19 cellular contexts compared by ENCODE assay signal in genomic region chr1:224781800-224782199, GRCh38.
DNase-seq lines count a peak whose midpoint lies in the region; ATAC-seq, FAIRE-seq and TF ChIP-seq lines count a peak whose summit lies in the region.
"Had no signal": no experiment of that assay in that cellular context is flagged by ENCODE, and none has a peak within 500 bp of the region (broad histone marks: within the 10 kb centered on the region; RNA-seq: fewer than 3 reads in every experiment).

No MANE protein-coding gene starts in this region.

- H2AFZ ChIP-seq in HepG2 (ENCODE audit: low read length), result no peak overlapping the region

- H3K4me1 ChIP-seq in HepG2 (ENCODE audit: insufficient read depth, low read length) (peaks cover 15% of the 10 kb centered on the region), uterus (no peaks in the 10 kb centered on the region)

- H3K27me3 ChIP-seq in HepG2 (ENCODE audit: control insufficient read depth in 1 of 2, insufficient read depth in 2 of 2, low read length in 2 of 2) (no peaks in the 10 kb centered on the region), uterus (no peaks in the 10 kb centered on the region)
- H3K27me3 ChIP-seq: BLaER1 had no signal

- TF ChIP-seq EP300 in HepG2 (IDR thresholded peaks at IDR 0.05; ENCODE audit: low read depth in 2 of 2, low read length in 2 of 2) (no peak), HepG2 (CRISPR knock-in tag; IDR thresholded peaks at IDR 0.05; ENCODE audit: borderline replicate concordance) (no peak)

- TF ChIP-seq RAD21 in HepG2 (CRISPR knock-in tag; IDR thresholded peaks at IDR 0.05), result no peak

- FAIRE-seq in HepG2 (lab: Jason Lieb, UNC), result peak; percentile 62

- DNase-seq in HepG2 (ENCODE audit: low spot score), result peak; percentile 55
- no peak for DNase-seq in NCI-H345 treated with DMSO at 0.1 percent for 48 hours (lab: John Stamatoyannopoulos, UW; ENCODE audit: unreplicated experiment)
- DNase-seq in GM10248 (ENCODE audit: extremely low spot score), result no peak
- no peak for DNase-seq in uterus
- DNase-seq in HuH-7.5 (ENCODE audit: low spot score), result no peak
- DNase-seq: activated CD8-positive, alpha-beta memory T cell treated with anti-CD3 and anti-CD28 coated beads, Interleukin-2, amount 50 U/mL, for 48 hours; activated naive CD4-positive, alpha-beta T cell treated with anti-CD3 and anti-CD28 coated beads, Interleukin-2, amount 10 ng/mL, durations not matched to agents 7 days and 5 days; caudate nucleus; endodermal cell; foreskin fibroblast; NCI-H1092 treated with DMSO at 0.1 percent for 48 hours; NCI-H345; stimulated activated naive CD8-positive, alpha-beta T cell treated with anti-CD3 and anti-CD28 coated beads, Interleukin-15, amount 100 ng/mL, for 72 hours had no signal

- H3K9me3 ChIP-seq in HepG2 (ENCODE audit: low read length) (no peaks in the 10 kb centered on the region), uterus (no peaks in the 10 kb centered on the region)

- WGBS in HepG2 (ENCODE audit: low lambda C conversion rate), result 0% methylated on average over 2 of the region's 2 CpGs

- H3K4me2 ChIP-seq in HepG2 (ENCODE audit: low read depth, low read length), result peak overlapping the region; percentile 34; the same call in 1 of the 2 replicates
- H3K4me2 ChIP-seq: smooth muscle cell had no signal

- CTCF ChIA-PET in HepG2 (lab: Yijun Ruan, JAX; ENCODE audit: low intra/inter-chr PET ratio, low total read pairs), result no interaction called here
- CTCF ChIA-PET in GM10248 (lab: Yijun Ruan, JAX), result interaction anchor here (1.7 kb wide), 2 partner anchors 11 to 22 kb away, joined by 3 to 4 read pairs; no protein-coding TSS in a partner anchor

- in situ Hi-C loops in HepG2 (cut with HindIII; ENCODE audit: extremely low pct_ligation_motif_present, low pct_unique_long_range_greater_than_20kb), result no loop called here

- no peaks in the 10 kb centered on the region for H4K20me1 ChIP-seq in HepG2 (ENCODE audit: insufficient read depth, low read length)
- H4K20me1 ChIP-seq: BLaER1 had no signal

- no peaks in the 10 kb centered on the region for H3K79me2 ChIP-seq in HepG2 (ENCODE audit: insufficient read depth, low read length)

- H3K36me3 ChIP-seq in HepG2 (replicated peaks in 1 of 2; ENCODE audit: control insufficient read depth in 1 of 2, insufficient read depth in 2 of 2, low read length in 2 of 2) (no peaks in the 10 kb centered on the region), uterus (no peaks in the 10 kb centered on the region)
- H3K36me3 ChIP-seq: BLaER1 had no signal

- H3K27ac ChIP-seq in HepG2 (ENCODE audit: extremely low read length, insufficient read depth, low read length), result no peak overlapping the region
- no peak overlapping the region for H3K27ac ChIP-seq in uterus
- H3K27ac ChIP-seq: BLaER1 had no signal

- H3K9ac ChIP-seq in HepG2 (ENCODE audit: insufficient read depth, low read depth, low read length), result no peak overlapping the region
- H3K9ac ChIP-seq: BLaER1 had no signal

- intact Hi-C loops in HepG2 (cut with micrococcal nuclease; ENCODE audit: unreplicated experiment), result no loop called here
- intact Hi-C loops in uterus (cut with DNase I; ENCODE audit: low total_unique reads), result no loop called here

- TF ChIP-seq CTCF in HepG2 (CRISPR knock-in tag; IDR thresholded peaks at IDR 0.05) (no peak), GM10248 (IDR thresholded peaks at IDR 0.05; ENCODE audit: control extremely low read depth, extremely low read depth, low read depth, missing control alignments) (no peak), uterus (IDR thresholded peaks at IDR 0.05) (no peak)

- ATAC-seq in GM19043 (IDR thresholded peaks at IDR 0.05; ENCODE audit: low read depth, unreplicated experiment) (peak; percentile 41), GM21825 (IDR thresholded peaks at IDR 0.05; ENCODE audit: unreplicated experiment) (peak; percentile 48), HG03354 (IDR thresholded peaks at IDR 0.05; ENCODE audit: poor library complexity, severe bottlenecking, unreplicated experiment) (peak; percentile 63), HepG2 (peak; percentile 92)
- ATAC-seq: activated CD4-positive, CD25-positive, alpha-beta regulatory T cell treated with anti-CD3 and anti-CD28 coated beads, Interleukin-2, amount 50 U/mL, for 24 hours; stimulated activated naive CD8-positive, alpha-beta T cell treated with anti-CD3 and anti-CD28 coated beads, Interleukin-15, amount 100 ng/mL, for 72 hours had no signal

- no TSS peak for BruUV-seq in HepG2 (replicated peaks; lab: Mats Ljungman, UMichigan)

- TF ChIP-seq POLR2A in HepG2 (IDR thresholded peaks at IDR 0.05; ENCODE audit: insufficient read depth in 1 of 2, low read depth in 2 of 2, low read length in 2 of 2), result no peak
- no peak for TF ChIP-seq POLR2A in uterus (IDR thresholded peaks at IDR 0.05)

- POLR2A ChIA-PET in HepG2 (lab: Yijun Ruan, JAX) (no interaction called here), GM10248 (lab: Yijun Ruan, JAX) (no interaction called here)

- H3K4me3 ChIP-seq in HepG2 (replicated peaks in 1 of 3; ENCODE audit: insufficient read depth in 1 of 3, low read depth in 2 of 3, low read length in 3 of 3), result no peak overlapping the region; a peak in 1 of 6 replicates
- no peak overlapping the region for H3K4me3 ChIP-seq in uterus
- H3K4me3 ChIP-seq: BLaER1, smooth muscle cell had no signal

TF ChIP-seq in HepG2, 621 proteins besides CTCF, POLR2A, EP300 and RAD21 (continues in another document):
- TF ChIP-seq ZNF780A (CRISPR knock-in tag; IDR thresholded peaks at IDR 0.05) (no peak), ZNF510 (CRISPR knock-in tag; IDR thresholded peaks at IDR 0.05; ENCODE audit: low read depth) (no peak), JUN (CRISPR knock-in tag; IDR thresholded peaks at IDR 0.05) (no peak), HMG20B (CRISPR knock-in tag; conservative IDR thresholded peaks at IDR 0.05) (no peak), CBFB (CRISPR knock-in tag; IDR thresholded peaks at IDR 0.05) (no peak), ELF4 (CRISPR knock-in tag; IDR thresholded peaks at IDR 0.05; ENCODE audit: borderline replicate concordance) (no peak), ZSCAN25 (CRISPR knock-in tag; IDR thresholded peaks at IDR 0.05) (no peak), ZNF44 (CRISPR knock-in tag; IDR thresholded peaks at IDR 0.05) (no peak), CEBPB (IDR thresholded peaks at IDR 0.05; ENCODE audit: borderline replicate concordance, low read depth, low read length) (peak; percentile 54), AGO1 (IDR thresholded peaks at IDR 0.05; ENCODE audit: low read depth, low read length, poor library complexity, severe bottlenecking) (no peak), KLF9 (CRISPR knock-in tag; IDR thresholded peaks at IDR 0.05; ENCODE audit: low read depth) (no peak), FOXA1 (IDR thresholded peaks at IDR 0.05) (no peak), FOXA1 (CRISPR knock-in tag; IDR thresholded peaks at IDR 0.05) (peak; percentile 58), ARID3A (IDR thresholded peaks at IDR 0.05; ENCODE audit: low read depth, low read length) (peak; percentile 31; the same call in 1 of the 2 replicates), TCF7L2 (IDR thresholded peaks at IDR 0.05; ENCODE audit: low read depth, low read length) (no peak), FOXA3 (CRISPR knock-in tag; IDR thresholded peaks at IDR 0.05) (0 out of 2 replicates have a peak, but pooled peaks have one; percentile 15), ZNF644 (CRISPR knock-in tag; IDR thresholded peaks at IDR 0.05; ENCODE audit: low read depth) (peak; percentile 85), HNRNPUL1 (IDR thresholded peaks at IDR 0.05; ENCODE audit: low read depth, low read length) (no peak), ZNF20 (CRISPR knock-in tag; IDR thresholded peaks at IDR 0.05) (no peak), LCORL (IDR thresholded peaks at IDR 0.05) (0 out of 2 replicates have a peak, but pooled peaks have one; percentile 10), LCORL (CRISPR knock-in tag; IDR thresholded peaks at IDR 0.05) (no peak)

Comparison
In these comparisons a context has a peak if more than half of its experiments do, and no peak if none do; other contexts are left out.
1. ATAC-seq: peak in every context shown above with its lines; median percentile 92 in HepG2; 63 in HG03354; 48 in GM21825; 41 in GM19043.